Comparison of ENCODE assay signal across 25 cellular contexts in the genomic region with DNA sequence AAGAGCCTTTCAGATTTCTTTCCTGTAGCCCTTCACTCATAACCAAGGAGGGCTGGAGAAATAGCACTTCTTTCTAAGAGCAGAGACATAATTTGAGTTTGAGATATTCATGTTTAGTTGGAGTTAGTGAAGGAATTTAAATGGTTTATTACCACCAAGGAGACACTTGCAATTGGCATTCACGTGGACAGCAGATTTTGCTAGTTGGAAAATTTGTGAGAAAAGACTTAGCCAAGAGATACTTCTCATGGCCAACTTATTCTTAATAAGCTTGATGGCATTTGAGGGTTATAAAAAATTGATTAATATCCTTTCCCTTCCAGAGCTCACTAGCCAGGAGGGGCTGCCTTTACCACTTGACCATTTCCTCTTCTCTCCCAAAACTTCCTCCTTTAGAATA.
"Had no signal": no experiment of that assay in that cellular context is flagged by ENCODE, and none has a peak within 500 bp of the region (broad histone marks: within the 10 kb centered on the region; RNA-seq: fewer than 3 reads in every experiment).

No MANE protein-coding gene starts in this region.

- H3K36me3 ChIP-seq: stomach, thoracic aorta, thyroid gland, tibial artery, tibial nerve, transverse colon, upper lobe of left lung, upper lobe of right lung, uterus, vagina had no signal

- ATAC-seq: stimulated activated effector memory CD8-positive, alpha-beta T cell treated with anti-CD3 and anti-CD28 coated beads, Interleukin-12 subunit alpha, Interleukin-12 subunit beta, amount 100 ng/mL, for 72 hours; stimulated activated memory B cell treated with anti-CD40 and anti-IgM and Interleukin-4, amounts not matched to agents 10 μg/mL and 1 μg/mL and 100 μg/mL, for 72 hours; stimulated activated naive B cell treated with anti-CD40 and anti-IgM and Interleukin-4, amounts not matched to agents 10 μg/mL and 1 μg/mL and 100 μg/mL, for 72 hours; stimulated activated naive CD8-positive, alpha-beta T cell treated with anti-CD3 and anti-CD28 coated beads, Interleukin-15, amount 100 ng/mL, for 72 hours; stimulated activated naive CD8-positive, alpha-beta T cell treated with anti-CD3 and anti-CD28 coated beads, Interleukin-15, Interleukin-2, amounts not matched to agents 100 U/mL and 50 U/mL, for 24 hours; upper lobe of right lung had no signal

- H3K9me3 ChIP-seq: stomach, testis, thoracic aorta, thyroid gland, tibial artery, tibial nerve, transverse colon, upper lobe of left lung, upper lobe of right lung, uterus, vagina had no signal

- DNase-seq: stimulated activated CD4-positive, alpha-beta T cell treated with anti-CD3 and anti-CD28 coated beads, Interleukin-2, amount 100 ng/mL, for 48 hours; stimulated activated CD4-positive, alpha-beta T cell treated with anti-CD3 and anti-CD28 coated beads, Interleukin-4, amount 100 ng/mL, for 1 hour; stimulated activated CD4-positive, alpha-beta T cell treated with anti-CD3 and anti-CD28 coated beads, Interleukin-4, amount 100 ng/mL, for 24 hours; stimulated activated CD4-positive, alpha-beta T cell treated with anti-CD3 and anti-CD28 coated beads, Interleukin-4, amount 100 ng/mL, for 4 hours; stimulated activated CD8-positive, alpha-beta memory T cell treated with anti-CD3 and anti-CD28 coated beads, Interleukin-4, amount 100 ng/mL, for 48 hours; stimulated activated naive B cell treated with anti-CD40 and anti-IgM and Interleukin-4, amounts not matched to agents 10 μg/mL and 1 μg/mL and 100 μg/mL, for 72 hours; stimulated activated naive CD4-positive, alpha-beta T cell; stimulated activated naive CD4-positive, alpha-beta T cell treated with Interleukin-2 at 50 U/mL for 16 hours; stimulated activated naive CD8-positive, alpha-beta T cell treated with anti-CD3 and anti-CD28 coated beads, Interleukin-15, amount 100 ng/mL, for 72 hours; stimulated activated naive CD8-positive, alpha-beta T cell treated with anti-CD3 and anti-CD28 coated beads, Interleukin-15, Interleukin-2, amounts not matched to agents 100 U/mL and 50 U/mL, for 24 hours; stomach; substantia nigra; testis; thyroid gland; tibial artery; transverse colon; trophoblast cell; upper lobe of left lung; upper lobe of right lung; uterus had no signal

- H3K27me3 ChIP-seq: stomach, testis, thyroid gland, tibial artery, tibial nerve, transverse colon, upper lobe of left lung, upper lobe of right lung, uterus, vagina had no signal

- H3K4me1 ChIP-seq: stomach, testis, tibial artery, tibial nerve, transverse colon, upper lobe of left lung, upper lobe of right lung, vagina had no signal

- H3K27ac ChIP-seq: stomach, testis, thoracic aorta, thyroid gland, tibial artery, tibial nerve, transverse colon, upper lobe of left lung, upper lobe of right lung, vagina had no signal

- H3K4me3 ChIP-seq: stomach, testis, thoracic aorta, thyroid gland, tibial artery, tibial nerve, transverse colon, upper lobe of left lung, upper lobe of right lung, uterus, vagina had no signal
